ENCODE assay signal across 8 cellular contexts in the genomic region with DNA sequence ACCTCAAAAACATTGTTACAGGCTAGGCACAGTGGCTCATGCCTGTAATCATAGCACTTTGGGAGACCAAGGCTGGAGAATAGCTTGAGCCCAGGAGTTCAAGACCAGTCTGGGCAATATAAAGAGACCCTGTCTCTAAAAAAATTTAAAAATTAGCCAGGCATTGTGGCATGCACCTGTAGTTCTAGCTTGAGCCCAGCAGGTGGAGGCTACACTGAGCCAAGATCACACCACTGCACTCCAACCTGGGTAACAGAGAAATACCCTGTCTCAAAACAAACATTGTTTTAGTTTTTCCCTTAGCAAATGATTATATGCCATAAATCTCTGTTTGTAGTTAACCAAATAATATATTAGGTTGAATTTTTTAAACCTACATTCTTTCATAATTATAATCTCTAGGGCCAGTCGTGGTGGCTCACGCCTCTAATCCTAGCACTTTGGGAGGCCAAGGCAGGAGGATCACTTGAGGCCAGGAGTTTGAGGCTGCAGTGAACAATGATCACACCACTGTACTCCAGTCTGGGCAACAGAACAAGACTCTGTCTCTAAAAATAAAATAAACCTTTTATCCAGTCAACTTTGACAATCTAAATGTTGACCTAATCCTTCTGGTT. TPM values are rescaled to one million over a fixed set of nuclear protein-coding genes. Genes with fewer than 3 reads are reported as not detected.
DNase-seq lines count a peak whose midpoint lies in the region; ATAC-seq and TF ChIP-seq lines count a peak whose summit lies in the region.

No MANE protein-coding gene starts in this region.

- H3K9ac ChIP-seq in Karpas-422 (ENCODE audit: low read length): no peak overlapping the region

- 92 to 100% (median 95%) methylated on average over 2 of the region's 2 CpGs for WGBS in spleen, 5 donors

- H3K27me3 ChIP-seq in Karpas-422 (ENCODE audit: low read length) (no peaks in the 10 kb centered on the region), spleen (replicated peaks in 1 of 7) (no peaks in the 10 kb centered on the region)

- no peak for ATAC-seq in HG02973 (IDR thresholded peaks at IDR 0.05; ENCODE audit: unreplicated experiment)

- H3K9me2 ChIP-seq in Karpas-422 (replicated peaks; ENCODE audit: insufficient read depth, low read length): no peaks in the 10 kb centered on the region

- no peaks in the 10 kb centered on the region for H4K20me1 ChIP-seq in Karpas-422 (ENCODE audit: insufficient read depth, low read depth, low read length)

- no peaks in the 10 kb centered on the region for H3K36me3 ChIP-seq in Karpas-422 (ENCODE audit: insufficient read depth, low read length)
- no peaks in the 10 kb centered on the region for H3K36me3 ChIP-seq in spleen

- H3K27ac ChIP-seq in 22Rv1 (no peak overlapping the region), Karpas-422 (ENCODE audit: low read length) (no peak overlapping the region), spleen (no peak overlapping the region)

- TF ChIP-seq CTCF in 22Rv1 (IDR thresholded peaks at IDR 0.05) (peak; percentile 84), GM12872 (IDR thresholded peaks at IDR 0.05; ENCODE audit: insufficient read depth, low read depth, low read length) (peak; percentile 84), fibroblast of villous mesenchyme (IDR thresholded peaks at IDR 0.05; ENCODE audit: insufficient read depth, low read depth, low read length) (peak; percentile 70), spleen (IDR thresholded peaks at IDR 0.05 in 8 of 11, conservative IDR thresholded peaks at IDR 0.05 in 3 of 11) (peak in 10 of 11 experiments; percentile 43 to 74 (median 64))

- H3K9me3 ChIP-seq in Karpas-422 (ENCODE audit: low read length): no peaks in the 10 kb centered on the region
- H3K9me3 ChIP-seq in spleen: no peaks in the 10 kb centered on the region

- DNase-seq in Karpas-422 (peak; percentile 76), fibroblast of villous mesenchyme (ENCODE audit: low read depth) (peak; percentile 20), spleen (peak; percentile 48), NCI-H526 treated with DMSO at 0.1 percent for 48 hours (lab: John Stamatoyannopoulos, UW) (no peak)
- peak; percentile 25 to 27 for DNase-seq in activated CD4-positive, alpha-beta T cell treated with anti-CD3 and anti-CD28 coated beads, Interleukin-2, amount 50 U/mL, for 4 hours

- H3K4me2 ChIP-seq in Karpas-422 (ENCODE audit: low read depth, low read length, poor library complexity, severe bottlenecking): no peak overlapping the region

- TF ChIP-seq POLR2A in spleen (IDR thresholded peaks at IDR 0.05): no peak

- H3K4me1 ChIP-seq in Karpas-422 (ENCODE audit: low read length): peaks cover 6% of the 10 kb centered on the region; the same call in 1 of the 2 replicates
- no peaks in the 10 kb centered on the region for H3K4me1 ChIP-seq in spleen

- intact Hi-C loops in spleen (cut with DNase I; ENCODE audit: low total_unique reads): loop anchor here (10.0 kb wide), 1 partner anchor 229 kb away; no protein-coding TSS in a partner anchor

- H3K79me2 ChIP-seq in Karpas-422 (ENCODE audit: low read length): no peaks in the 10 kb centered on the region

- H3K4me3 ChIP-seq in Karpas-422 (ENCODE audit: low read length) (no peak overlapping the region), fibroblast of villous mesenchyme (ENCODE audit: low read depth, low read length) (no peak overlapping the region), spleen (no peak overlapping the region)

- no peak overlapping the region for H2AFZ ChIP-seq in Karpas-422 (ENCODE audit: low read length)

RNA-seq across cellular contexts. Expression of a gene that starts 13.3 kb away (rescaled TPM):
- 16.0 and 26.3 TPM in 2 replicates for total RNA-seq in Karpas-422 (2014; rRNA removed; shearing (Covaris generic); ENCODE audit: low replicate concordance)
- total RNA-seq in fibroblast of villous mesenchyme (30.0 and 40.2 TPM in 2 replicates), spleen (10 to 100 TPM; 23.3 to 32.2 (median 28.1) TPM)
- polyA plus RNA-seq in spleen: 1 to 10 TPM; 6.5 to 9.7 (median 7.2) TPM
